In the genomic region with DNA sequence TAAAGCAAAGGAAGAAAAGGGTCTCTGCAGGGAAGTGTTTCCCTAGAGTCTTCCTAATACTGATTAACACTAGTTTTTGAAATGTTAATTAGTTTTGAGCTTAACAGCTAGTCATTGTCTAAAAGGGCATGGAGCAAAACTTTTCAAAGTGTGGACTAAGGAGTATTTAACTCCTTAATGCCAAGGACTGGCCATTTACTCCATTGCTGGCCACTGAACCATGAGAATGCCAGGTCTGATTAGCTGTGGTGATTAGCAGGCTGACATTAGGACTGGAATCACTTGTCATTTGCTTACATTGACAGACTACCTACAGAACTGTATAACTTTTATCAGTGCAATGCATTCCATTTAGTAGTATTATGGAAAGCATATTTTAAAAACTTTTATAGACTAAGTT, we compare ENCODE assay signal across 20 cellular contexts.
"Had no signal": no experiment of that assay in that cellular context is flagged by ENCODE, and none has a peak within 500 bp of the region (broad histone marks: within the 10 kb centered on the region; RNA-seq: fewer than 3 reads in every experiment).

No MANE protein-coding gene starts in this region.

- H3K9ac ChIP-seq: SK-N-SH had no signal

- H3K27ac ChIP-seq: HL-60, RWPE1 had no signal

- DNase-seq: KBM-7, MV-4-11, NCI-H1048, NCI-H1105, NCI-H1417, NCI-H1436 treated with DMSO at 0.1 percent for 48 hours, NCI-H1694, NCI-H187 treated with DMSO at 0.1 percent for 48 hours, NCI-H2029 treated with DMSO at 0.1 percent for 48 hours, NCI-H2171 treated with DMSO at 0.1 percent for 48 hours, NCI-H345, NCI-H446 treated with DMSO at 0.1 percent for 48 hours, NCI-H510A treated with DMSO at 0.1 percent for 48 hours, NCI-H526, SHP77, SK-N-SH, SW 1271 had no signal

- FAIRE-seq: HTR-8/SVneo had no signal

- H3K9me3 ChIP-seq: SK-N-SH had no signal

- H3K4me2 ChIP-seq: SK-N-SH had no signal
